In the genomic region with DNA sequence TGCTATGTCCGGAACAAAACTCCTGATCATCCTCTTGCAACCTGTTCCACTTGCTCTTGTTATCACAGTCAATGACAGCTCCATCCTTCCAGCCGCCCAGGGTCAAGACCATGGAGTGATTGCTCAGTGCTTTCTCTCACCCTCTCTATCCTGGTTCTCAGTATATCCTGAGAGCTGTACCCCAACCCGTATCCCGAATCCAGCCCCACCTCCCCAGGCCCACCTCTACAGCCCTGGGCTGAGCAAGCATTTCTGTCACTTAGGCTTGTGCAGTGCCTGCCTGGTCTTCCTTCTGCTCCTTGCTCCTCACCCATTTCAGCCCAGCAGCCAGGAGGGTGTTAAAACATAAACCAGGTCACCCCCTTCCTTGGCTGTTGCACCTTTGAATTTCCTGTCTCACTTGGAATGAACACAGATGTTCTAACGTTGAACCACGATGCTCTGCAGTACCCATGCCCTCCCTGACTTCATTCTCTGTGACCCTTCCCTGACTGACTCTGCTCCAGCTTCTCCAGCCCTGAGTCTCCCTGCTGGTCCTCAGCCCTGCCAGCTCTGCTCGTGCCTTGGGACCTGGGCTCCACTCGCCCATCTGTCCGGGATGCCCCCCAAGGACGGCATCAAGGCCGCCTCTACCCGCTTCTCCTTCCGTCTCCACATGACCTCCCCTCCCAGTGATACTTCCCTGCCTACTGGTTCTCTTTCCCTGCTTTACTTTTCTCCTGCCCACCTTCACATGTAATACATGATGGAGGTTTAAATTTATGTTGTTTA, we compare ENCODE assay signal across 29 cellular contexts.
"Had no signal": no experiment of that assay in that cellular context is flagged by ENCODE, and none has a peak within 500 bp of the region (broad histone marks: within the 10 kb centered on the region; RNA-seq: fewer than 3 reads in every experiment).

No MANE protein-coding gene starts in this region.

- FAIRE-seq: pancreas, small intestine had no signal

- H3K4me1 ChIP-seq: pancreas, prostate gland, right atrium auricular region, right lobe of liver, sigmoid colon, suprapubic skin, tibial artery, transverse colon, upper lobe of right lung, uterus had no signal

- H3K27me3 ChIP-seq: pancreas, right atrium auricular region, right lobe of liver, sigmoid colon, suprapubic skin, testis, transverse colon, upper lobe of right lung, uterus had no signal

- DNase-seq: naive B cell; naive thymus-derived CD8-positive, alpha-beta T cell; nephron progenitor cell; occipital lobe; pancreas; retina; right lobe of liver; sigmoid colon; small intestine; stimulated activated CD4-positive, alpha-beta T cell treated with anti-CD3 and anti-CD28 coated beads, Interleukin-15, amount 100 ng/mL, for 24 hours; stimulated activated CD4-positive, alpha-beta T cell treated with anti-CD3 and anti-CD28 coated beads, Interleukin-2, amount 100 ng/mL, for 24 hours; stimulated activated CD4-positive, alpha-beta T cell treated with anti-CD3 and anti-CD28 coated beads, Interleukin-2, amount 100 ng/mL, for 48 hours; stimulated activated CD4-positive, alpha-beta T cell treated with anti-CD3 and anti-CD28 coated beads, Interleukin-4, amount 100 ng/mL, for 24 hours; stimulated activated naive B cell treated with anti-CD40 and anti-IgM and Interleukin-4, amounts not matched to agents 10 μg/mL and 1 μg/mL and 100 μg/mL, for 72 hours; stimulated activated naive CD4-positive, alpha-beta T cell treated with Interleukin-2 at 50 U/mL for 16 hours; stimulated activated naive CD8-positive, alpha-beta T cell treated with anti-CD3 and anti-CD28 coated beads, Interleukin-15, amount 100 ng/mL, for 72 hours; substantia nigra; testis; tibial artery; transverse colon; upper lobe of right lung; uterus had no signal

- H3K36me3 ChIP-seq: pancreas, prostate gland, right atrium auricular region, right lobe of liver, sigmoid colon, suprapubic skin, tibial artery, transverse colon, upper lobe of right lung, uterus had no signal

- H3K27ac ChIP-seq: pancreas, prostate gland, right atrium auricular region, right lobe of liver, sigmoid colon, suprapubic skin, tibial artery, transverse colon, upper lobe of right lung, uterus had no signal

- H3K9me3 Mint-ChIP-seq: natural killer cell treated with Interleukin-12 subunit alpha and Interleukin-12 subunit beta and Interleukin-15 and Interleukin-18, amount 100 ng/mL, for 72 hours; stimulated activated effector memory CD8-positive, alpha-beta T cell treated with anti-CD3 and anti-CD28 coated beads, Interleukin-12 subunit alpha, Interleukin-12 subunit beta, amount 100 ng/mL, for 72 hours; type B pancreatic cell had no signal

- H3K36me3 Mint-ChIP-seq: naive thymus-derived CD8-positive, alpha-beta T cell; stimulated activated effector memory CD8-positive, alpha-beta T cell treated with anti-CD3 and anti-CD28 coated beads, Interleukin-12 subunit alpha, Interleukin-12 subunit beta, amount 100 ng/mL, for 72 hours; type B pancreatic cell had no signal

- ATAC-seq: naive thymus-derived CD8-positive, alpha-beta T cell; natural killer cell treated with Interleukin-12 subunit alpha and Interleukin-12 subunit beta and Interleukin-15 and Interleukin-18, amount 100 ng/mL, for 72 hours; pancreas; right lobe of liver; stimulated activated effector memory CD8-positive, alpha-beta T cell treated with anti-CD3 and anti-CD28 coated beads, Interleukin-12 subunit alpha, Interleukin-12 subunit beta, amount 100 ng/mL, for 72 hours; stimulated activated naive B cell treated with anti-CD40 and anti-IgM and Interleukin-4, amounts not matched to agents 10 μg/mL and 1 μg/mL and 100 μg/mL, for 72 hours; stimulated activated naive CD8-positive, alpha-beta T cell treated with anti-CD3 and anti-CD28 coated beads, Interleukin-15, amount 100 ng/mL, for 72 hours; upper lobe of right lung had no signal

- H3K4me3 ChIP-seq: pancreas, prostate gland, right atrium auricular region, right lobe of liver, sigmoid colon, suprapubic skin, testis, tibial artery, transverse colon, upper lobe of right lung, uterus had no signal

- H3K9me3 ChIP-seq: pancreas, prostate gland, right atrium auricular region, right lobe of liver, sigmoid colon, suprapubic skin, testis, tibial artery, upper lobe of right lung, uterus had no signal

- H3K4me3 Mint-ChIP-seq: naive B cell; naive thymus-derived CD8-positive, alpha-beta T cell; natural killer cell treated with Interleukin-12 subunit alpha and Interleukin-12 subunit beta and Interleukin-15 and Interleukin-18, amount 100 ng/mL, for 72 hours; nephron progenitor cell; neural crest cell; stimulated activated effector memory CD8-positive, alpha-beta T cell treated with anti-CD3 and anti-CD28 coated beads, Interleukin-12 subunit alpha, Interleukin-12 subunit beta, amount 100 ng/mL, for 72 hours; stimulated activated naive B cell treated with anti-CD40 and anti-IgM and Interleukin-4, amounts not matched to agents 10 μg/mL and 1 μg/mL and 100 μg/mL, for 72 hours; stimulated activated naive CD8-positive, alpha-beta T cell treated with anti-CD3 and anti-CD28 coated beads, Interleukin-15, amount 100 ng/mL, for 72 hours; type B pancreatic cell had no signal

- H3K27ac Mint-ChIP-seq: natural killer cell treated with Interleukin-12 subunit alpha and Interleukin-12 subunit beta and Interleukin-15 and Interleukin-18, amount 100 ng/mL, for 72 hours; stimulated activated effector memory CD8-positive, alpha-beta T cell treated with anti-CD3 and anti-CD28 coated beads, Interleukin-12 subunit alpha, Interleukin-12 subunit beta, amount 100 ng/mL, for 72 hours; stimulated activated naive B cell treated with anti-CD40 and anti-IgM and Interleukin-4, amounts not matched to agents 10 μg/mL and 1 μg/mL and 100 μg/mL, for 72 hours; type B pancreatic cell had no signal

- H3K4me1 Mint-ChIP-seq: naive B cell; stimulated activated naive B cell treated with anti-CD40 and anti-IgM and Interleukin-4, amounts not matched to agents 10 μg/mL and 1 μg/mL and 100 μg/mL, for 72 hours; stimulated activated naive CD8-positive, alpha-beta T cell treated with anti-CD3 and anti-CD28 coated beads, Interleukin-15, amount 100 ng/mL, for 72 hours had no signal
